In the genomic region with DNA sequence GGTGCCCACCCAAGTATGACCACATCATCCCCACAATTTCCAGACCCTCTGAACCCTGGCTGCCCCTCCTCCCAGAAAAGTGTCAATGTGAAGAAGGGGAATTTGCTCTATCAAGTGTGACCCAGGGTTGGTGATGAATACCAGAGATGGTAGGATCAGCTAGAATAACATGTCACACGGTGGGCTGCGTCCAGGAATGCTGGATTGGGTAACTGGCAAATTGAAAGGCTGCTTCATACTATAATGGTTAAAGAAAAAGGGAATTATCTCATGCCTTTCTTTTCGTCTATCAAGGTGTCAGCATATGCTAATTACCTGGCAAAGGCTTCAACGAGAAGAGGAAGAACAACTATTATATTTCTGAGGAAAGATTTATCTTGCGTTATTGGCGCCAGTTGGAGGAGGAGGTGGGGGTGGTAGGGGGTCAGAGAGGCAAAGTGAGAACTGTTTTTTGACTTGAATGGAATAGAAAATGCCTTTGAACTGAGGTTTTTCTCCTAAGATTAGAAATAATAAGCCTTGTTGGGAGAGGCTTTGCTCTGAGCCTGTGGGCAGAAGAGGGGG, we compare ENCODE assay signal across 22 cellular contexts. TPM values are rescaled to one million over a fixed set of nuclear protein-coding genes. Genes with fewer than 3 reads are reported as not detected.
A peak's percentile ranks its signal among the peaks of the same experiment; 100 is the strongest.
DNase-seq lines count a peak whose midpoint lies in the region; ATAC-seq and TF ChIP-seq lines count a peak whose summit lies in the region.
"Had no signal": no experiment of that assay in that cellular context is flagged by ENCODE, and none has a peak within 500 bp of the region (broad histone marks: within the 10 kb centered on the region; RNA-seq: fewer than 3 reads in every experiment).

No MANE protein-coding gene starts in this region.

- no peak overlapping the region for H3K27ac Mint-ChIP-seq in stimulated activated effector memory CD8-positive, alpha-beta T cell treated with anti-CD3 and anti-CD28 coated beads, Interleukin-12 subunit alpha, Interleukin-12 subunit beta, amount 100 ng/mL, for 72 hours
- H3K27ac Mint-ChIP-seq in activated T-helper 1 cell treated with anti-CD3 and anti-CD28 coated beads, Interleukin-12 subunit alpha, Interleukin-12 subunit beta, Interleukin-2, Interleukin-4 antibody, amounts not matched to agents 30 ng/mL and 10 ng/mL and 1 ng/mL, durations not matched to agents 14 hours and 24 hours and 36 hours: no peak overlapping the region
- H3K27ac Mint-ChIP-seq: B cell; CD4-positive, CD25-positive, alpha-beta regulatory T cell; CD8-positive, alpha-beta T cell; HFFc6 had no signal

- H3K4me3 Mint-ChIP-seq in stimulated activated effector memory CD8-positive, alpha-beta T cell treated with anti-CD3 and anti-CD28 coated beads, Interleukin-12 subunit alpha, Interleukin-12 subunit beta, amount 100 ng/mL, for 72 hours: no peak overlapping the region
- no peak overlapping the region for H3K4me3 Mint-ChIP-seq in activated T-helper 1 cell treated with anti-CD3 and anti-CD28 coated beads, Interleukin-12 subunit alpha, Interleukin-12 subunit beta, Interleukin-2, Interleukin-4 antibody, amounts not matched to agents 30 ng/mL and 10 ng/mL and 1 ng/mL, durations not matched to agents 14 hours and 24 hours and 36 hours
- H3K4me3 Mint-ChIP-seq: B cell; CD8-positive, alpha-beta T cell; HFFc6 had no signal

- H3K4me1 ChIP-seq in left ventricle myocardium inferior: peaks cover 13% of the 10 kb centered on the region
- H3K4me1 ChIP-seq: HAP-1 had no signal

- no peak for ATAC-seq in stimulated activated effector memory CD8-positive, alpha-beta T cell treated with anti-CD3 and anti-CD28 coated beads, Interleukin-12 subunit alpha, Interleukin-12 subunit beta, amount 100 ng/mL, for 72 hours
- ATAC-seq: CD8-positive, alpha-beta T cell; GM12878 had no signal

- H3K4me3 ChIP-seq in left ventricle myocardium inferior: no peak overlapping the region
- H3K4me3 ChIP-seq: BLaER1, GM12878, GM23248, HAP-1 had no signal

- intact Hi-C loops in cardiac septum (cut with DNase I) (no loop called here), left ventricle myocardium inferior (cut with micrococcal nuclease) (loop anchor here (10.0 kb wide), 2 partner anchors 105 to 165 kb away; a partner anchor contains a TSS), posterior vena cava (cut with DNase I) (no loop called here)
- intact Hi-C loops in activated T-helper 1 cell treated with anti-CD3 and anti-CD28 coated beads, Interleukin-12 subunit alpha, Interleukin-12 subunit beta, Interleukin-2, Interleukin-4 antibody, amounts not matched to agents 30 ng/mL and 10 ng/mL and 1 ng/mL, durations not matched to agents 14 hours and 24 hours and 36 hours (cut with micrococcal nuclease): no loop called here

- no peaks in the 10 kb centered on the region for H3K36me3 ChIP-seq in left ventricle myocardium inferior
- H3K36me3 ChIP-seq: BLaER1, HAP-1 had no signal

- no peaks in the 10 kb centered on the region for H3K9me3 ChIP-seq in left ventricle myocardium inferior (replicated peaks)
- H3K9me3 ChIP-seq: BLaER1, Caco-2, HAP-1 had no signal

- no peak for TF ChIP-seq CTCF in left ventricle myocardium inferior (IDR thresholded peaks at IDR 0.05; ENCODE audit: borderline replicate concordance)

- H3K27ac ChIP-seq in left ventricle myocardium inferior (replicated peaks): no peak overlapping the region
- H3K27ac ChIP-seq: 22Rv1, BLaER1, C4-2B, GM23248 had no signal

- peaks cover 6% of the 10 kb centered on the region for H3K27me3 Mint-ChIP-seq in activated T-helper 1 cell treated with anti-CD3 and anti-CD28 coated beads, Interleukin-12 subunit alpha, Interleukin-12 subunit beta, Interleukin-2, Interleukin-4 antibody, amounts not matched to agents 30 ng/mL and 10 ng/mL and 1 ng/mL, durations not matched to agents 14 hours and 24 hours and 36 hours (ENCODE audit: insufficient read depth)

- H3K36me3 Mint-ChIP-seq in stimulated activated effector memory CD8-positive, alpha-beta T cell treated with anti-CD3 and anti-CD28 coated beads, Interleukin-12 subunit alpha, Interleukin-12 subunit beta, amount 100 ng/mL, for 72 hours: no peaks in the 10 kb centered on the region
- H3K36me3 Mint-ChIP-seq in activated T-helper 1 cell treated with anti-CD3 and anti-CD28 coated beads, Interleukin-12 subunit alpha, Interleukin-12 subunit beta, Interleukin-2, Interleukin-4 antibody, amounts not matched to agents 30 ng/mL and 10 ng/mL and 1 ng/mL, durations not matched to agents 14 hours and 24 hours and 36 hours (ENCODE audit: low read depth): no peaks in the 10 kb centered on the region
- H3K36me3 Mint-ChIP-seq: CD4-positive, CD25-positive, alpha-beta regulatory T cell; CD8-positive, alpha-beta T cell had no signal

- DNase-seq in cardiac septum (ENCODE audit: low spot score) (peak; percentile 7), left ventricle myocardium inferior (no peak), kidney glomerular epithelial cell (lab: John Stamatoyannopoulos, UW) (peak; percentile 78), posterior vena cava (ENCODE audit: low spot score) (peak; percentile 5), NCI-H187 (lab: John Stamatoyannopoulos, UW) (no peak)
- DNase-seq in stimulated activated effector memory CD8-positive, alpha-beta T cell treated with anti-CD3 and anti-CD28 coated beads, Interleukin-12 subunit alpha, Interleukin-12 subunit beta, amount 100 ng/mL, for 72 hours (ENCODE audit: low spot score in 2 of 2): no peak
- DNase-seq in activated T-helper 1 cell treated with anti-CD3 and anti-CD28 coated beads, Interleukin-12 subunit alpha, Interleukin-12 subunit beta, Interleukin-2, Interleukin-4 antibody, amounts not matched to agents 30 ng/mL and 10 ng/mL and 1 ng/mL, durations not matched to agents 14 hours and 24 hours and 36 hours (ENCODE audit: low spot score): no peak
- DNase-seq: Caco-2; CD4-positive, CD25-positive, alpha-beta regulatory T cell; CD8-positive, alpha-beta T cell; DMS 273 treated with DMSO at 0.1 percent for 48 hours; DMS79; EL; GDM1; GM23248; HFFc6 had no signal

- peaks cover 26% of the 10 kb centered on the region for H3K27me3 ChIP-seq in left ventricle myocardium inferior (ENCODE audit: low read depth)

- no peaks in the 10 kb centered on the region for H3K9me3 Mint-ChIP-seq in stimulated activated effector memory CD8-positive, alpha-beta T cell treated with anti-CD3 and anti-CD28 coated beads, Interleukin-12 subunit alpha, Interleukin-12 subunit beta, amount 100 ng/mL, for 72 hours
- H3K9me3 Mint-ChIP-seq in activated T-helper 1 cell treated with anti-CD3 and anti-CD28 coated beads, Interleukin-12 subunit alpha, Interleukin-12 subunit beta, Interleukin-2, Interleukin-4 antibody, amounts not matched to agents 30 ng/mL and 10 ng/mL and 1 ng/mL, durations not matched to agents 14 hours and 24 hours and 36 hours: no peaks in the 10 kb centered on the region
- H3K9me3 Mint-ChIP-seq: CD4-positive, CD25-positive, alpha-beta regulatory T cell; CD8-positive, alpha-beta T cell; HFFc6 had no signal

- no peaks in the 10 kb centered on the region for H3K4me1 Mint-ChIP-seq in stimulated activated effector memory CD8-positive, alpha-beta T cell treated with anti-CD3 and anti-CD28 coated beads, Interleukin-12 subunit alpha, Interleukin-12 subunit beta, amount 100 ng/mL, for 72 hours
- no peaks in the 10 kb centered on the region for H3K4me1 Mint-ChIP-seq in activated T-helper 1 cell treated with anti-CD3 and anti-CD28 coated beads, Interleukin-12 subunit alpha, Interleukin-12 subunit beta, Interleukin-2, Interleukin-4 antibody, amounts not matched to agents 30 ng/mL and 10 ng/mL and 1 ng/mL, durations not matched to agents 14 hours and 24 hours and 36 hours (ENCODE audit: low read depth)
- H3K4me1 Mint-ChIP-seq: B cell; CD4-positive, CD25-positive, alpha-beta regulatory T cell had no signal

RNA-seq across cellular contexts. Expression of a gene that starts 27.8 kb away (rescaled TPM):
- total RNA-seq in cardiac septum (22.9 TPM), left ventricle myocardium inferior (15.2 TPM), posterior vena cava (10 to 100 TPM; 14.7 to 18.8 TPM)
- 7.1 and 7.2 TPM in 2 replicates for total RNA-seq in activated T-helper 1 cell treated with anti-CD3 and anti-CD28 coated beads, Interleukin-12 subunit alpha, Interleukin-12 subunit beta, Interleukin-2, Interleukin-4 antibody, amounts not matched to agents 30 ng/mL and 10 ng/mL and 1 ng/mL, durations not matched to agents 14 hours and 24 hours and 36 hours

RNA-seq across cellular contexts. Expression of a gene that starts 58.6 kb away (rescaled TPM):
- total RNA-seq in cardiac septum (4.1 TPM), left ventricle myocardium inferior (4.7 TPM), posterior vena cava (10 to 100 TPM; 11.6 to 13.6 TPM)
- total RNA-seq in activated T-helper 1 cell treated with anti-CD3 and anti-CD28 coated beads, Interleukin-12 subunit alpha, Interleukin-12 subunit beta, Interleukin-2, Interleukin-4 antibody, amounts not matched to agents 30 ng/mL and 10 ng/mL and 1 ng/mL, durations not matched to agents 14 hours and 24 hours and 36 hours: 37.0 and 37.1 TPM in 2 replicates

Comparison
In these comparisons a context has a peak if more than half of its experiments do, and no peak if none do; other contexts are left out.
1. DNase-seq: peak in cardiac septum (single experiment), kidney glomerular epithelial cell (single experiment) and posterior vena cava (single experiment); none in left ventricle myocardium inferior (single experiment), stimulated activated effector memory CD8-positive, alpha-beta T cell treated with anti-CD3 and anti-CD28 coated beads, Interleukin-12 subunit alpha, Interleukin-12 subunit beta, amount 100 ng/mL, for 72 hours (0 of 2), activated T-helper 1 cell treated with anti-CD3 and anti-CD28 coated beads, Interleukin-12 subunit alpha, Interleukin-12 subunit beta, Interleukin-2, Interleukin-4 antibody, amounts not matched to agents 30 ng/mL and 10 ng/mL and 1 ng/mL, durations not matched to agents 14 hours and 24 hours and 36 hours (single experiment) and NCI-H187 (0 of 2).